ENCODE assay signal across 19 cellular contexts in the genomic region with DNA sequence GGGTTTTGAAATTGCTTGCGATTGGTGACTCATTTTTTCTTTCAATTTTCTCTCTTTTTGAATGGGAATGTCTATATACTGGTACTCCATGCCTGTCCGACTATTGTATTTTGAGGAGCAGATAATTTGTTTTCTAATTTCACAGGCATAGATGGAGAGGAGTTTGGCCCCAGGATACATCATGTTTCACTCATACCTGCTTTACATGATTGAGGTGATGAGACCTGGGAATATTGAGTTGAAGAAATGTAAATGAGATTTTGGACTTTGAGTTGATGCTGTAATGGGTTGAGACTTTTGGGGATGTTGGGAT.
DNase-seq lines count a peak whose midpoint lies in the region; ATAC-seq and TF ChIP-seq lines count a peak whose summit lies in the region.
"Had no signal": no experiment of that assay in that cellular context is flagged by ENCODE, and none has a peak within 500 bp of the region (broad histone marks: within the 10 kb centered on the region; RNA-seq: fewer than 3 reads in every experiment).

No MANE protein-coding gene starts in this region.

- H3K27ac ChIP-seq in left ventricle myocardium inferior (replicated peaks) (peak overlapping the region; percentile 44), SJSA1 (0 out of 2 replicates have a peak overlapping the region, but pooled peaks have one; percentile 1), epithelial cell of prostate (peak overlapping the region; percentile 1)
- H3K27ac ChIP-seq: Peyer's patch had no signal

- no peaks in the 10 kb centered on the region for H3K9me3 Mint-ChIP-seq in activated T-helper 2 cell treated with anti-CD3 and anti-CD28 coated beads, Interferon-gamma antibody, Interleukin-2, Interleukin-4, amounts not matched to agents 10 μg/mL and 5 μg/mL and 100 μg/mL, durations not matched to agents 14 hours and 24 hours and 36 hours
- H3K9me3 Mint-ChIP-seq: CD8-positive, alpha-beta T cell; GM23338 had no signal

- no peaks in the 10 kb centered on the region for H3K27me3 Mint-ChIP-seq in activated T-helper 2 cell treated with anti-CD3 and anti-CD28 coated beads, Interferon-gamma antibody, Interleukin-2, Interleukin-4, amounts not matched to agents 10 μg/mL and 5 μg/mL and 100 μg/mL, durations not matched to agents 14 hours and 24 hours and 36 hours (ENCODE audit: low read depth)

- H3K36me3 ChIP-seq in left ventricle myocardium inferior, result no peaks in the 10 kb centered on the region
- H3K36me3 ChIP-seq in SJSA1, result no peaks in the 10 kb centered on the region
- H3K36me3 ChIP-seq: HAP-1, Peyer's patch had no signal

- DNase-seq in left ventricle myocardium inferior (no peak), Right ventricle myocardium inferior (ENCODE audit: missing footprints) (no peak), SJSA1 (ENCODE audit: low read depth in 1 of 2, low spot score in 2 of 2) (no peak), epithelial cell of prostate (ENCODE audit: low read depth, low spot score) (no peak), NCI-H345 (lab: John Stamatoyannopoulos, UW) (no peak), AG20443 (ENCODE audit: low spot score) (no peak)
- no peak for DNase-seq in activated CD4-positive, alpha-beta T cell treated with anti-CD3 and anti-CD28 coated beads, Interleukin-2, amount 50 U/mL, for 1 hour
- DNase-seq in activated T-helper 2 cell treated with anti-CD3 and anti-CD28 coated beads, Interferon-gamma antibody, Interleukin-2, Interleukin-4, amounts not matched to agents 10 μg/mL and 5 μg/mL and 100 μg/mL, durations not matched to agents 14 hours and 24 hours and 36 hours (ENCODE audit: low spot score), result no peak
- DNase-seq: CD8-positive, alpha-beta T cell; DND-41; NCI-H1105; NCI-H146; NCI-H2029 treated with DMSO at 0.1 percent for 48 hours; NCI-H524 treated with DMSO at 0.1 percent for 48 hours; NCI-H82; Peyer's patch had no signal

- H3K4me1 ChIP-seq in left ventricle myocardium inferior (peaks cover 18% of the 10 kb centered on the region), SJSA1 (replicated peaks) (peaks cover 14% of the 10 kb centered on the region)
- H3K4me1 ChIP-seq: Peyer's patch had no signal

- no peaks in the 10 kb centered on the region for H3K4me1 Mint-ChIP-seq in activated T-helper 2 cell treated with anti-CD3 and anti-CD28 coated beads, Interferon-gamma antibody, Interleukin-2, Interleukin-4, amounts not matched to agents 10 μg/mL and 5 μg/mL and 100 μg/mL, durations not matched to agents 14 hours and 24 hours and 36 hours (ENCODE audit: low read depth)
- H3K4me1 Mint-ChIP-seq: GM23338 had no signal

- intact Hi-C loops in left ventricle myocardium inferior (cut with micrococcal nuclease) (no loop called here), Right ventricle myocardium inferior (cut with DNase I) (no loop called here)
- intact Hi-C loops in activated T-helper 2 cell treated with anti-CD3 and anti-CD28 coated beads, Interferon-gamma antibody, Interleukin-2, Interleukin-4, amounts not matched to agents 10 μg/mL and 5 μg/mL and 100 μg/mL, durations not matched to agents 14 hours and 24 hours and 36 hours (cut with micrococcal nuclease), result no loop called here

- TF ChIP-seq CTCF in left ventricle myocardium inferior (IDR thresholded peaks at IDR 0.05; ENCODE audit: borderline replicate concordance), result no peak

- no peak overlapping the region for H3K4me3 Mint-ChIP-seq in activated T-helper 2 cell treated with anti-CD3 and anti-CD28 coated beads, Interferon-gamma antibody, Interleukin-2, Interleukin-4, amounts not matched to agents 10 μg/mL and 5 μg/mL and 100 μg/mL, durations not matched to agents 14 hours and 24 hours and 36 hours (ENCODE audit: low read depth)
- H3K4me3 Mint-ChIP-seq: CD8-positive, alpha-beta T cell; GM23338 had no signal

- H3K9me3 ChIP-seq in left ventricle myocardium inferior (replicated peaks), result peaks cover 9% of the 10 kb centered on the region
- no peaks in the 10 kb centered on the region for H3K9me3 ChIP-seq in SJSA1 (replicated peaks)
- H3K9me3 ChIP-seq: HAP-1, Peyer's patch had no signal

- no peak for ATAC-seq in Right ventricle myocardium inferior
- ATAC-seq: CD8-positive, alpha-beta T cell; GM23338 had no signal

- H3K4me3 ChIP-seq in left ventricle myocardium inferior, result no peak overlapping the region
- no peak overlapping the region for H3K4me3 ChIP-seq in SJSA1
- H3K4me3 ChIP-seq: GM12878, GM23338, HAP-1, Peyer's patch had no signal

- H3K27me3 ChIP-seq in left ventricle myocardium inferior (ENCODE audit: low read depth) (no peaks in the 10 kb centered on the region), SJSA1 (replicated peaks) (no peaks in the 10 kb centered on the region)
- H3K27me3 ChIP-seq: Peyer's patch had no signal

- no peaks in the 10 kb centered on the region for H3K36me3 Mint-ChIP-seq in activated T-helper 2 cell treated with anti-CD3 and anti-CD28 coated beads, Interferon-gamma antibody, Interleukin-2, Interleukin-4, amounts not matched to agents 10 μg/mL and 5 μg/mL and 100 μg/mL, durations not matched to agents 14 hours and 24 hours and 36 hours (ENCODE audit: low read depth)
- H3K36me3 Mint-ChIP-seq: CD8-positive, alpha-beta T cell had no signal

- H3K27ac Mint-ChIP-seq in activated T-helper 2 cell treated with anti-CD3 and anti-CD28 coated beads, Interferon-gamma antibody, Interleukin-2, Interleukin-4, amounts not matched to agents 10 μg/mL and 5 μg/mL and 100 μg/mL, durations not matched to agents 14 hours and 24 hours and 36 hours, result no peak overlapping the region
- H3K27ac Mint-ChIP-seq: CD8-positive, alpha-beta T cell; GM23338 had no signal
